ENCODE assay signal across 23 cellular contexts in genomic region chr7:13872751-13873150, GRCh38.
"Had no signal": no experiment of that assay in that cellular context is flagged by ENCODE, and none has a peak within 500 bp of the region (broad histone marks: within the 10 kb centered on the region; RNA-seq: fewer than 3 reads in every experiment).

No MANE protein-coding gene starts in this region.

- ATAC-seq: activated CD8-positive, alpha-beta memory T cell treated with anti-CD3 and anti-CD28 coated beads, Interleukin-2, amount 10 ng/mL, durations not matched to agents 7 days and 5 days; K562; T-cell had no signal

- H3K4me3 ChIP-seq: cardiac muscle cell, K562, Peyer's patch had no signal

- H3K9me3 ChIP-seq: Peyer's patch had no signal

- H3K27me3 ChIP-seq: brain microvascular endothelial cell, cardiac muscle cell, Peyer's patch had no signal

- H3K36me3 ChIP-seq: brain microvascular endothelial cell, cardiac muscle cell, Peyer's patch had no signal

- DNase-seq: activated B cell treated with CpG ODN at 0.5 μM for 24 hours; activated CD4-positive, alpha-beta T cell treated with anti-CD3 and anti-CD28 coated beads for 1 hour; activated CD4-positive, alpha-beta T cell treated with anti-CD3 and anti-CD28 coated beads, Interleukin-2, amount 10 ng/mL, durations not matched to agents 24 days and 14 days; activated CD4-positive, alpha-beta T cell treated with anti-CD3 and anti-CD28 coated beads, Interleukin-2, amount 50 U/mL, for 48 hours; activated CD8-positive, alpha-beta memory T cell treated with anti-CD3 and anti-CD28 coated beads, Interleukin-2, amount 10 ng/mL, durations not matched to agents 7 days and 5 days; activated effector memory CD4-positive, alpha-beta T cell treated with Interleukin-2 at 50 U/mL for 16 hours; activated naive CD4-positive, alpha-beta T cell treated with Interleukin-2 at 50 U/mL for 16 hours; activated T-cell treated with anti-CD3 and anti-CD28 coated beads, Interleukin-2, amount 50 U/mL, for 24 hours; brain microvascular endothelial cell; Karpas-422; NCI-H1694 treated with DMSO at 0.1 percent for 48 hours; NCI-H2029 treated with DMSO at 0.1 percent for 48 hours; NCI-H510A treated with DMSO at 0.1 percent for 48 hours; NCI-H774; NK-92 treated with Interleukin-12 subunit alpha and Interleukin-12 subunit beta, amount 100 ng/mL, for 24 hours; Peyer's patch; Right ventricle myocardium superior; T-cell; T-helper 2 cell; T1000 had no signal

- H3K27ac ChIP-seq: brain microvascular endothelial cell, cardiac muscle cell, Peyer's patch, RWPE1 had no signal
